In genomic region chr14:104785708-104786080, GRCh38 we compare ENCODE assay signal across 13 cellular contexts.
"Had no signal": no experiment of that assay in that cellular context is flagged by ENCODE, and none has a peak within 500 bp of the region (broad histone marks: within the 10 kb centered on the region; RNA-seq: fewer than 3 reads in every experiment).

No MANE protein-coding gene starts in this region.

- H3K4me3 ChIP-seq: gastrocnemius medialis, transverse colon had no signal

- H3K4me3 Mint-ChIP-seq: activated naive CD8-positive, alpha-beta T cell treated with anti-CD3 and anti-CD28 coated beads, Interleukin-2, amount 50 U/mL, for 24 hours; endodermal cell; natural killer cell; stimulated activated naive B cell treated with anti-CD40 and anti-IgM and Interleukin-4, amounts not matched to agents 10 μg/mL and 1 μg/mL and 100 μg/mL, for 72 hours; T-helper 1 cell treated with Interleukin-12 subunit alpha and Interleukin-12 subunit beta and Interleukin-4 antibody, amounts not matched to agents 30 μg/mL and 1 μg/mL, for 36 hours; WTC11 had no signal

- H3K27ac Mint-ChIP-seq: activated naive CD8-positive, alpha-beta T cell treated with anti-CD3 and anti-CD28 coated beads, Interleukin-2, amount 50 U/mL, for 24 hours; endodermal cell; stimulated activated naive B cell treated with anti-CD40 and anti-IgM and Interleukin-4, amounts not matched to agents 10 μg/mL and 1 μg/mL and 100 μg/mL, for 72 hours; T-helper 1 cell treated with Interleukin-12 subunit alpha and Interleukin-12 subunit beta and Interleukin-4 antibody, amounts not matched to agents 30 μg/mL and 1 μg/mL, for 36 hours; WTC11 had no signal

- H3K9me3 Mint-ChIP-seq: activated naive CD8-positive, alpha-beta T cell treated with anti-CD3 and anti-CD28 coated beads, Interleukin-2, amount 50 U/mL, for 24 hours; endodermal cell; natural killer cell; stimulated activated naive B cell treated with anti-CD40 and anti-IgM and Interleukin-4, amounts not matched to agents 10 μg/mL and 1 μg/mL and 100 μg/mL, for 72 hours; T-helper 1 cell treated with Interleukin-12 subunit alpha and Interleukin-12 subunit beta and Interleukin-4 antibody, amounts not matched to agents 30 μg/mL and 1 μg/mL, for 36 hours; WTC11 had no signal

- H3K9me3 ChIP-seq: gastrocnemius medialis, transverse colon had no signal

- H3K27me3 Mint-ChIP-seq: activated naive CD8-positive, alpha-beta T cell treated with anti-CD3 and anti-CD28 coated beads, Interleukin-2, amount 50 U/mL, for 24 hours; stimulated activated naive B cell treated with anti-CD40 and anti-IgM and Interleukin-4, amounts not matched to agents 10 μg/mL and 1 μg/mL and 100 μg/mL, for 72 hours had no signal

- DNase-seq: activated CD4-positive, alpha-beta T cell treated with anti-CD3 and anti-CD28 coated beads for 4 hours; activated CD8-positive, alpha-beta memory T cell treated with anti-CD3 and anti-CD28 coated beads for 24 hours; activated naive CD4-positive, alpha-beta T cell treated with Interleukin-2 at 50 U/mL for 16 hours; activated naive CD8-positive, alpha-beta T cell treated with anti-CD3 and anti-CD28 coated beads, Interleukin-2, amount 50 U/mL, for 24 hours; dermis blood vessel endothelial cell; endodermal cell; gastrocnemius medialis; natural killer cell; stimulated activated CD4-positive, alpha-beta T cell treated with anti-CD3 and anti-CD28 coated beads, Interleukin-2, amount 100 ng/mL, for 48 hours; stimulated activated naive B cell treated with anti-CD40 and anti-IgM and Interleukin-4, amounts not matched to agents 10 μg/mL and 1 μg/mL and 100 μg/mL, for 72 hours; transverse colon had no signal

- H3K27ac ChIP-seq: gastrocnemius medialis, transverse colon had no signal

- H3K36me3 ChIP-seq: transverse colon had no signal

- ATAC-seq: activated naive CD8-positive, alpha-beta T cell treated with anti-CD3 and anti-CD28 coated beads, Interleukin-2, amount 50 U/mL, for 24 hours; gastrocnemius medialis; WTC11 had no signal

- H3K36me3 Mint-ChIP-seq: natural killer cell, WTC11 had no signal

- H3K27me3 ChIP-seq: gastrocnemius medialis, transverse colon had no signal

- H3K4me1 Mint-ChIP-seq: endodermal cell, WTC11 had no signal
